8 cellular contexts compared by ENCODE assay signal in the genomic region with DNA sequence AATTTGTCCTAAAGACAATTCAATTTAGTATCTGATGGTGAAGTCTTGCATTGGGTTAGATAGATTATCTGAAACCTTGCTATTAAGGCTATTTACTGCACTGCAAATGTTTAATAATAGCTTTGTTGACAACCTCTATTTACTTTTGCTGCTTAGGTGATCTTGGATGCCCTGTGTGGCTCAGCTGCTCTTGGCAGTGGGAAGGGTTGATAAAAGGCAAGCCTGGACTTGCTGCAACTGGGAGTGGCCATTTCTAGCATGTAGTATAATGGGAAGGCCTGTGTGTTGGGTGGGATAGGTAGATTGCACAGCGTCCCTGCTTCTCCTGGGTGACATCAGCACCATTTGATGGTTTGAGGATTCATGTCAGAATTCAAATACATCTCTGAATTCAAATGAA. TPM values are rescaled to one million over a fixed set of nuclear protein-coding genes. Genes with fewer than 3 reads are reported as not detected.
DNase-seq lines count a peak whose midpoint lies in the region; ATAC-seq and TF ChIP-seq lines count a peak whose summit lies in the region.

No MANE protein-coding gene starts in this region.

- H3K4me3 ChIP-seq in WERI-Rb-1 (ENCODE audit: low read depth, low read length) = no peak overlapping the region
- H3K4me3 ChIP-seq in suprapubic skin = no peak overlapping the region

- no peak overlapping the region for H3K27ac ChIP-seq in WERI-Rb-1
- no peak overlapping the region for H3K27ac ChIP-seq in suprapubic skin
- no peak overlapping the region for H3K27ac ChIP-seq in CD4-positive, alpha-beta T cell (ENCODE audit: low read depth, low read length)

- TF ChIP-seq CTCF in WERI-Rb-1 (IDR thresholded peaks at IDR 0.05; ENCODE audit: low read depth, low read length) (no peak), suprapubic skin (IDR thresholded peaks at IDR 0.05) (no peak)
- TF ChIP-seq CTCF in CD4-positive, alpha-beta T cell (IDR thresholded peaks at IDR 0.05) = no peak

- 53% methylated on average over 1 of the region's 1 CpG for WGBS in suprapubic skin

- H3K4me3 Mint-ChIP-seq in CD4-positive, alpha-beta T cell = no peak overlapping the region

- no peaks in the 10 kb centered on the region for H3K9me3 ChIP-seq in WERI-Rb-1 (ENCODE audit: severe bottlenecking)
- H3K9me3 ChIP-seq in suprapubic skin = no peaks in the 10 kb centered on the region
- H3K9me3 ChIP-seq in CD4-positive, alpha-beta T cell (ENCODE audit: control insufficient read depth, low read length) = no peaks in the 10 kb centered on the region

- TF ChIP-seq EP300 in suprapubic skin (IDR thresholded peaks at IDR 0.05) = no peak

- H3K9me3 Mint-ChIP-seq in CD4-positive, alpha-beta T cell = no peaks in the 10 kb centered on the region

- intact Hi-C loops in CD4-positive, alpha-beta T cell (cut with DNase I, micrococcal nuclease) = loop anchor here in 1 of 2 experiments (5.0 kb wide), 1 partner anchor 180 kb away; no protein-coding TSS in a partner anchor

- H3K36me3 Mint-ChIP-seq in CD4-positive, alpha-beta T cell (ENCODE audit: low read depth) = no peaks in the 10 kb centered on the region

- POLR2A ChIA-PET in CD4-positive, alpha-beta T cell (lab: Charles Lee) = no interaction called here

- no peak for TF ChIP-seq POLR2A in suprapubic skin (IDR thresholded peaks at IDR 0.05)

- no peaks in the 10 kb centered on the region for H3K36me3 ChIP-seq in WERI-Rb-1
- no peaks in the 10 kb centered on the region for H3K36me3 ChIP-seq in suprapubic skin

- ATAC-seq in left lobe of liver = peak; percentile 96
- no peak for ATAC-seq in CD4-positive, alpha-beta T cell (ENCODE audit: poor library complexity)

- H3K27ac Mint-ChIP-seq in CD4-positive, alpha-beta T cell = no peak overlapping the region

- H3K4me1 Mint-ChIP-seq in CD4-positive, alpha-beta T cell (ENCODE audit: low read depth) = peaks cover 43% of the 10 kb centered on the region

- peak; percentile 34 for DNase-seq in COR-L47 (lab: John Stamatoyannopoulos, UW)
- DNase-seq in NCI-H1105 treated with DMSO at 0.1 percent for 48 hours (lab: John Stamatoyannopoulos, UW) = peak; percentile 92
- DNase-seq in WERI-Rb-1 = peak; percentile 53
- peak; percentile 61 for DNase-seq in left lobe of liver (ENCODE audit: low spot score)
- DNase-seq in suprapubic skin (ENCODE audit: low spot score in 2 of 2) = no peak
- no peak for DNase-seq in NCI-H2029 (lab: John Stamatoyannopoulos, UW)
- no peak for DNase-seq in cerebellar cortex (ENCODE audit: low spot score)
- DNase-seq in CD4-positive, alpha-beta T cell = no peak

- H3K27me3 ChIP-seq in WERI-Rb-1 (ENCODE audit: insufficient read depth, low read depth, severe bottlenecking) = no peaks in the 10 kb centered on the region
- H3K27me3 ChIP-seq in suprapubic skin = no peaks in the 10 kb centered on the region
- no peaks in the 10 kb centered on the region for H3K27me3 ChIP-seq in CD4-positive, alpha-beta T cell (ENCODE audit: control insufficient read depth, insufficient read depth, low read length)

- CTCF ChIA-PET in CD4-positive, alpha-beta T cell (lab: Charles Lee) = no interaction called here

- peaks cover 15% of the 10 kb centered on the region for H3K4me1 ChIP-seq in suprapubic skin

- H3K27me3 Mint-ChIP-seq in CD4-positive, alpha-beta T cell = no peaks in the 10 kb centered on the region

RNA-seq across cellular contexts. Expression of a gene that starts 49.1 kb away (rescaled TPM):
- total RNA-seq in left lobe of liver (1.1 TPM), suprapubic skin (1 to 10 TPM; 1.9 to 9.5 (median 3.6) TPM)
- 1 to 10 TPM; 5.2 to 5.7 TPM for total RNA-seq in CD4-positive, alpha-beta T cell

Comparison
In these comparisons a context has a peak if more than half of its experiments do, and no peak if none do; other contexts are left out.
1. DNase-seq: peak in COR-L47 (single experiment), NCI-H1105 treated with DMSO at 0.1 percent for 48 hours (single experiment), WERI-Rb-1 (single experiment) and left lobe of liver (single experiment); none in suprapubic skin (0 of 2), NCI-H2029 (single experiment), cerebellar cortex (single experiment) and CD4-positive, alpha-beta T cell (0 of 10).